Comparison of ENCODE assay signal across 8 cellular contexts in genomic region chr6:123036663-123037062, GRCh38. TPM values are rescaled to one million over a fixed set of nuclear protein-coding genes. Genes with fewer than 3 reads are reported as not detected.
"Had no signal": no experiment of that assay in that cellular context is flagged by ENCODE, and none has a peak within 500 bp of the region (broad histone marks: within the 10 kb centered on the region; RNA-seq: fewer than 3 reads in every experiment).

No MANE protein-coding gene starts in this region.

- DNase-seq: H9, HCEC 1CT, IMR-90, KG1 had no signal

- H3K27ac ChIP-seq: HL-60 had no signal

- ATAC-seq: GM23338, K562 had no signal

- H3K4me3 ChIP-seq: GM23338, K562 had no signal

RNA-seq across cellular contexts. Expression of gene CLVS2, which starts 40.6 kb away (rescaled TPM):
- total RNA-seq: HT1080, IMR-90 had no signal
